ENCODE assay signal across 1 cellular context in genomic region chrX:129780441-129781105, GRCh38.
TF ChIP-seq lines count a peak whose summit lies in the region.

No MANE protein-coding gene starts in this region.

TF ChIP-seq in SK-N-SH treated with all-trans-retinoic acid at 6 μM for 48 hours, 23 proteins besides CTCF, POLR2A, EP300 and RAD21 (continued from another document):
- no peak for TF ChIP-seq PPARA (CRISPR knock-in tag; IDR thresholded peaks at IDR 0.05; ENCODE audit: borderline replicate concordance)
- TF ChIP-seq TCF4 (CRISPR knock-in tag; IDR thresholded peaks at IDR 0.05; ENCODE audit: borderline replicate concordance): no peak
- no peak for TF ChIP-seq ZC3H10 (CRISPR knock-in tag; IDR thresholded peaks at IDR 0.05)
- no peak for TF ChIP-seq BACH2 (CRISPR knock-in tag; IDR thresholded peaks at IDR 0.05; ENCODE audit: borderline replicate concordance)
